1 cellular context compared by ENCODE assay signal in genomic region chr13:80655778-80656518, GRCh38.
TF ChIP-seq lines count a peak whose summit lies in the region.

No MANE protein-coding gene starts in this region.

TF ChIP-seq in GM12878, 131 proteins besides CTCF, POLR2A, EP300 and RAD21 (continued from another document):
- TF ChIP-seq, protein P1, sequence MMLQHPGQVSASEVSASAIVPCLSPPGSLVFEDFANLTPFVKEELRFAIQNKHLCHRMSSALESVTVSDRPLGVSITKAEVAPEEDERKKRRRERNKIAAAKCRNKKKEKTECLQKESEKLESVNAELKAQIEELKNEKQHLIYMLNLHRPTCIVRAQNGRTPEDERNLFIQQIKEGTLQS (IDR thresholded peaks at IDR 0.05; ENCODE audit: borderline replicate concordance, extremely low read depth, low read depth, low read length): no peak
- TF ChIP-seq LARP7 (IDR thresholded peaks at IDR 0.05) (no peak), PAX5 (IDR thresholded peaks at IDR 0.05; ENCODE audit: borderline replicate concordance, low read depth, low read length) (no peak), RB1 (IDR thresholded peaks at IDR 0.05; ENCODE audit: borderline replicate concordance) (no peak), HDAC2 (IDR thresholded peaks at IDR 0.05) (no peak), RBBP5 (conservative IDR thresholded peaks at IDR 0.05) (no peak), IKZF1 (conservative IDR thresholded peaks at IDR 0.05) (no peak), SMARCA5 (IDR thresholded peaks at IDR 0.05) (no peak), YBX1 (IDR thresholded peaks at IDR 0.05) (no peak), CBFB (IDR thresholded peaks at IDR 0.05; ENCODE audit: low read depth) (no peak), NBN (IDR thresholded peaks at IDR 0.05) (no peak), RELB (IDR thresholded peaks at IDR 0.05; ENCODE audit: low read depth) (no peak), NR2F1 (conservative IDR thresholded peaks at IDR 0.05) (no peak)
